ENCODE assay signal across 17 cellular contexts in genomic region chr4:26404597-26405323, GRCh38.
DNase-seq lines count a peak whose midpoint lies in the region; ATAC-seq and TF ChIP-seq lines count a peak whose summit lies in the region.
"Had no signal": no experiment of that assay in that cellular context is flagged by ENCODE, and none has a peak within 500 bp of the region (broad histone marks: within the 10 kb centered on the region; RNA-seq: fewer than 3 reads in every experiment).

No MANE protein-coding gene starts in this region.

- no peak for DNase-seq in SK-N-SH
- DNase-seq in LoVo (ENCODE audit: low spot score): peak; percentile 33
- no peak for DNase-seq in brain microvascular endothelial cell
- DNase-seq in neural progenitor cell (ENCODE audit: low spot score): no peak
- DNase-seq in iPS-NIHi11 (ENCODE audit: low spot score): no peak
- DNase-seq: anterior cingulate cortex; midbrain; NCI-H1092 treated with DMSO at 0.1 percent for 48 hours; NCI-H2171; NK-92 treated with Interleukin-12 subunit alpha and Interleukin-12 subunit beta, amount 100 ng/mL, for 24 hours; stimulated activated naive CD4-positive, alpha-beta T cell; trophoblast cell had no signal

- no peak overlapping the region for H3K9ac ChIP-seq in SK-N-SH
- H3K9ac ChIP-seq in neural progenitor cell: no peak overlapping the region

- no peak overlapping the region for H2AFZ ChIP-seq in SK-N-SH (ENCODE audit: low read depth)
- no peak overlapping the region for H2AFZ ChIP-seq in neural progenitor cell (replicated peaks)

- H3K27me3 ChIP-seq in SK-N-SH (ENCODE audit: insufficient read depth): no peaks in the 10 kb centered on the region
- H3K27me3 ChIP-seq in brain microvascular endothelial cell (replicated peaks): no peaks in the 10 kb centered on the region
- no peaks in the 10 kb centered on the region for H3K27me3 ChIP-seq in neural progenitor cell

- in situ Hi-C loops in brain microvascular endothelial cell (cut with HindIII; ENCODE audit: low pct_ligation_motif_present, low sequenced_read_pairs): no loop called here

- H3K79me2 ChIP-seq in SK-N-SH (ENCODE audit: insufficient read depth): no peaks in the 10 kb centered on the region
- peaks cover 70% of the 10 kb centered on the region for H3K79me2 ChIP-seq in neural progenitor cell (ENCODE audit: low read depth)

- H3K27ac ChIP-seq in SK-N-SH (ENCODE audit: low read depth in 2 of 2, low read length in 1 of 2): no peak overlapping the region
- no peak overlapping the region for H3K27ac ChIP-seq in brain microvascular endothelial cell
- H3K27ac ChIP-seq in neural progenitor cell: no peak overlapping the region
- H3K27ac ChIP-seq: coronary artery had no signal

- H3K27ac Mint-ChIP-seq in neural progenitor cell: no peak overlapping the region

- peaks cover 7% of the 10 kb centered on the region for H3K9me3 Mint-ChIP-seq in neural progenitor cell

- H3K4me3 ChIP-seq in SK-N-SH (ENCODE audit: low read depth in 2 of 2, low read length in 1 of 2) (no peak overlapping the region), brain microvascular endothelial cell (ENCODE audit: low read depth, low read length) (no peak overlapping the region), neural progenitor cell (no peak overlapping the region)
- H3K4me3 ChIP-seq: coronary artery had no signal

- H4K20me1 ChIP-seq in SK-N-SH (ENCODE audit: insufficient read depth): no peaks in the 10 kb centered on the region
- no peaks in the 10 kb centered on the region for H4K20me1 ChIP-seq in neural progenitor cell (ENCODE audit: low read depth)

- no peak for ATAC-seq in SK-N-SH treated with all-trans-retinoic acid at 6 μM for 48 hours
- ATAC-seq in HG03439 (IDR thresholded peaks at IDR 0.05; ENCODE audit: unreplicated experiment): no peak
- no peak for ATAC-seq in HG02610 (IDR thresholded peaks at IDR 0.05; ENCODE audit: unreplicated experiment)
- ATAC-seq: Right ventricle myocardium inferior had no signal

- no peaks in the 10 kb centered on the region for H3K27me3 Mint-ChIP-seq in neural progenitor cell (ENCODE audit: insufficient read depth, low read depth)

- TF ChIP-seq EP300 in SK-N-SH (IDR thresholded peaks at IDR 0.05; ENCODE audit: borderline replicate concordance in 1 of 2, low read depth in 1 of 2, low read length in 1 of 2): no peak

- H3K4me1 ChIP-seq in SK-N-SH (ENCODE audit: control insufficient read depth in 1 of 2, insufficient read depth in 2 of 2, low read depth in 1 of 2, low read length in 1 of 2): no peaks in the 10 kb centered on the region
- H3K4me1 ChIP-seq in neural progenitor cell: peaks cover 13% of the 10 kb centered on the region

- 95% methylated on average over 4 of the region's 4 CpGs for WGBS in SK-N-SH (ENCODE audit: low lambda C conversion rate)

- CTCF ChIA-PET in SK-N-SH (lab: Yijun Ruan, JAX): interaction anchor here (1.4 to 12.1 kb wide), 2 partner anchors 76 to 346 kb away, joined by 3 to 201 read pairs; no protein-coding TSS in a partner anchor

- POLR2A ChIA-PET in SK-N-SH (lab: Yijun Ruan, JAX): interaction anchor here (0.5 kb wide), 1 partner anchor 502 kb away, joined by 3 read pairs; no protein-coding TSS in a partner anchor

- no peak overlapping the region for H3K4me2 ChIP-seq in SK-N-SH
- H3K4me2 ChIP-seq in neural progenitor cell: no peak overlapping the region

- peak; percentile 8; the same call in 1 of the 2 replicates for TF ChIP-seq CTCF in SK-N-SH (IDR thresholded peaks at IDR 0.05)
- TF ChIP-seq CTCF in brain microvascular endothelial cell (IDR thresholded peaks at IDR 0.05; ENCODE audit: low read depth, low read length, missing control alignments): peak; percentile 6
- peak; percentile 10 for TF ChIP-seq CTCF in neural progenitor cell (IDR thresholded peaks at IDR 0.05)

- H3K36me3 Mint-ChIP-seq in neural progenitor cell: peaks cover 41% of the 10 kb centered on the region

- no peaks in the 10 kb centered on the region for H3K9me2 ChIP-seq in SK-N-SH

- H3K4me3 Mint-ChIP-seq in neural progenitor cell: no peak overlapping the region

- H3F3A ChIP-seq in SK-N-SH (replicated peaks; ENCODE audit: insufficient read depth) (no peaks in the 10 kb centered on the region), neural progenitor cell (ENCODE audit: low read depth) (peaks cover 22% of the 10 kb centered on the region)

- no peaks in the 10 kb centered on the region for H3K4me1 Mint-ChIP-seq in neural progenitor cell

- H3K36me3 ChIP-seq in SK-N-SH (replicated peaks in 1 of 2; ENCODE audit: control insufficient read depth in 1 of 2, insufficient read depth in 2 of 2, low read length in 1 of 2) (peaks cover 15 to 23% of the 10 kb centered on the region in 2 experiments), brain microvascular endothelial cell (replicated peaks) (peaks cover 3% of the 10 kb centered on the region), neural progenitor cell (peaks cover 13% of the 10 kb centered on the region)

- H3K9me3 ChIP-seq in SK-N-SH (peaks cover 16% of the 10 kb centered on the region), neural progenitor cell (ENCODE audit: low read depth) (peaks cover 6% of the 10 kb centered on the region)

- no peak for TF ChIP-seq RAD21 in SK-N-SH (IDR thresholded peaks at IDR 0.05; ENCODE audit: low read length)

TF ChIP-seq in SK-N-SH, 30 proteins besides CTCF, POLR2A, EP300 and RAD21:
- TF ChIP-seq RFX5 (IDR thresholded peaks at IDR 0.05; ENCODE audit: low read length) (no peak), RCOR1 (IDR thresholded peaks at IDR 0.05; ENCODE audit: low read length) (no peak), USF2 (IDR thresholded peaks at IDR 0.05; ENCODE audit: borderline replicate concordance, low read depth, low read length) (no peak), GABPA (IDR thresholded peaks at IDR 0.05; ENCODE audit: low read depth) (no peak), MAX (IDR thresholded peaks at IDR 0.05; ENCODE audit: low read depth) (no peak), IRF3 (IDR thresholded peaks at IDR 0.05; ENCODE audit: low read depth, low read length) (no peak), FOSL2 (IDR thresholded peaks at IDR 0.05; ENCODE audit: borderline replicate concordance, low read depth) (no peak)

TF ChIP-seq in SK-N-SH treated with all-trans-retinoic acid at 6 μM for 48 hours, 23 proteins besides CTCF, POLR2A, EP300 and RAD21 (continues in another document):
- TF ChIP-seq TSHZ2 (CRISPR knock-in tag; IDR thresholded peaks at IDR 0.05): no peak
- TF ChIP-seq ZC3H10 (CRISPR knock-in tag; IDR thresholded peaks at IDR 0.05): no peak
- no peak for TF ChIP-seq ARNTL (CRISPR knock-in tag; IDR thresholded peaks at IDR 0.05; ENCODE audit: borderline replicate concordance, low read depth)
- TF ChIP-seq ZFP3 (CRISPR knock-in tag; IDR thresholded peaks at IDR 0.05): no peak
- TF ChIP-seq ZNF70 (CRISPR knock-in tag; IDR thresholded peaks at IDR 0.05): no peak
- TF ChIP-seq ZNF565 (CRISPR knock-in tag; conservative IDR thresholded peaks at IDR 0.05; ENCODE audit: low read depth): no peak
- no peak for TF ChIP-seq TCF4 (CRISPR knock-in tag; IDR thresholded peaks at IDR 0.05; ENCODE audit: borderline replicate concordance)
- no peak for TF ChIP-seq CSDC2 (CRISPR knock-in tag; IDR thresholded peaks at IDR 0.05)
- TF ChIP-seq BACH2 (CRISPR knock-in tag; IDR thresholded peaks at IDR 0.05; ENCODE audit: borderline replicate concordance): no peak
- TF ChIP-seq ZNF8 (CRISPR knock-in tag; IDR thresholded peaks at IDR 0.05): no peak
- TF ChIP-seq SNAI2 (CRISPR knock-in tag; IDR thresholded peaks at IDR 0.05): no peak
- TF ChIP-seq ISL1 (CRISPR knock-in tag; IDR thresholded peaks at IDR 0.05): no peak
- TF ChIP-seq ZFP30 (CRISPR knock-in tag; IDR thresholded peaks at IDR 0.05): no peak
- no peak for TF ChIP-seq PATZ1 (CRISPR knock-in tag; IDR thresholded peaks at IDR 0.05; ENCODE audit: borderline replicate concordance)
- no peak for TF ChIP-seq PPARA (CRISPR knock-in tag; IDR thresholded peaks at IDR 0.05; ENCODE audit: borderline replicate concordance)
